Comparison of ENCODE assay signal across 8 cellular contexts in the genomic region with DNA sequence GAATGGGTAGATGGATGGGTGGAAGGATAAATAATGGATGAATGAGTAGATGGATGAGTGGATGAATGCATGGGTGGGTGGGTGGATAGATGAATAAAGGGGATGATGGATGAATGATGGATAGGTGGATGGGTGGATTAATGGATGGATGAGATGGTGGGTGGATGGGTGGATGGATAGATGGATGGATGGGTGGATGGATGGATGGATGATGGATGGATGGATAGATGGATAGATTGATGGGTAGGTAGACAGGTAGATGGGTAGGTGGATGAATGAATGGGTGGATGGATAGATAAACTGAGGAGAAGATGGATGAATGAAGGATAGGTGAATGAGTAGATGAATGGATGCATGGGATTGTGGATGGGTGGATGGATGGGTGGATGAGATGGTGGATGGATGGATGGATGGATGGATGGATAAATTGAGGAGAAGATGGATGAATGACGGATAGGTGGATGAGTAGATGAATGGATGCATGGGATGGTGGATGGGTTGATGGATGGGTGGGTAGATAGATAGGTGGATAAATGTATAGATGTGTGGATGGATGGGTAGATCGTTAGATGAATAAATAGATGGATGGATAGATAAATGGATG.
"Had no signal": no experiment of that assay in that cellular context is flagged by ENCODE, and none has a peak within 500 bp of the region (broad histone marks: within the 10 kb centered on the region; RNA-seq: fewer than 3 reads in every experiment).

No MANE protein-coding gene starts in this region.

- H3K27ac Mint-ChIP-seq: GM23338 had no signal

- ATAC-seq: GM23338, HCT116, HepG2, K562 had no signal

- DNase-seq: H7, KG1 had no signal

- H3K36me3 ChIP-seq: HAP-1 had no signal

- H3K9me3 ChIP-seq: HAP-1 had no signal

- H3K4me2 ChIP-seq: GM23338 had no signal

- H3K27ac ChIP-seq: HL-60 had no signal

- H3K4me3 Mint-ChIP-seq: GM23338 had no signal

- H2AFZ ChIP-seq: GM23338 had no signal

- H3K4me3 ChIP-seq: GM23338, HAP-1, K562 had no signal

- H3K9me3 Mint-ChIP-seq: GM23338 had no signal

- FAIRE-seq: HepG2, K562 had no signal

- H3K4me1 ChIP-seq: HAP-1 had no signal
